Comparison of ENCODE assay signal across 9 cellular contexts in the genomic region with DNA sequence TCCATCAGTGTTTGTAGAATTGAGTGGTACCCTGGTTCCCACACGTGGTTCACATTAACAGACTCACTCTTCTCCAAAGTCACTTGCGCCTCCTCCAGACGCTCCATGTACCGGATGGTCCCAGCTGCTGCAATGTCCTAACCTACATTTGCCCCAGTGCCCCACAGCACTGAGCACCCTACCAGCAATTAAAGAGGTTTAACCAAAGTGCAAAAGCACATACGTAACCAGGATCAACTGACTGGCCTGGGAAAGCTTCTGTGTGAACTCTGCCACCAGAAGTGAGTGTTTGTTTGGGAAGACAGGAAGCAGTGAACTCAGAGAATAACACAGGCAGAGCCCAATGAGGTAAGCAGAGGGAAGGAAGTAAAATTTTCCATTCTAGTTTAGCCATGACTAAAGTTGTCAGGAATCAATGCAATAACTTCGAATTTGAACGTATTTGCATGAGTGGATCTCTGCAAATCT. TPM values are rescaled to one million over a fixed set of nuclear protein-coding genes. Genes with fewer than 3 reads are reported as not detected.
DNase-seq lines count a peak whose midpoint lies in the region; ATAC-seq and TF ChIP-seq lines count a peak whose summit lies in the region.
"Had no signal": no experiment of that assay in that cellular context is flagged by ENCODE, and none has a peak within 500 bp of the region (broad histone marks: within the 10 kb centered on the region; RNA-seq: fewer than 3 reads in every experiment).

No MANE protein-coding gene starts in this region.

- H4K8ac ChIP-seq in mesenchymal stem cell (ENCODE audit: low read length), result no peak overlapping the region

- H3K4me1 ChIP-seq in mesenchymal stem cell (ENCODE audit: control insufficient read depth, insufficient read depth, low read depth, low read length), result peaks cover 12% of the 10 kb centered on the region

- H3K14ac ChIP-seq in mesenchymal stem cell (ENCODE audit: low read length in 2 of 2), result no peak overlapping the region

- H3K27me3 ChIP-seq in AG04450 (ENCODE audit: control insufficient read depth, insufficient read depth, low read length) (no peaks in the 10 kb centered on the region), mesenchymal stem cell (ENCODE audit: control insufficient read depth in 1 of 2, insufficient read depth in 1 of 2, low read length in 2 of 2) (no peaks in the 10 kb centered on the region)

- peak overlapping the region in 1 of 2 experiments; percentile 5 for H3K4ac ChIP-seq in mesenchymal stem cell (ENCODE audit: low read depth in 1 of 2, low read length in 2 of 2)

- 25% methylated on average over 5 of the region's 7 CpGs for WGBS in mesenchymal stem cell

- H3K27ac ChIP-seq in AG04450 (ENCODE audit: low read depth, low read length), result peak overlapping the region; percentile 84
- H3K27ac ChIP-seq in coronary artery, result peak overlapping the region; percentile 83 to 90
- peak overlapping the region; percentile 71 for H3K27ac ChIP-seq in mesenchymal stem cell (ENCODE audit: low read length, poor library complexity, severe bottlenecking)

- H3K4me3 ChIP-seq in AG04450 (ENCODE audit: low read depth, low read length) (no peak overlapping the region), coronary artery (peak overlapping the region; percentile 6), mesenchymal stem cell (ENCODE audit: insufficient read depth in 1 of 2, low read depth in 1 of 2, low read length in 2 of 2) (peak overlapping the region in 1 of 2 experiments; percentile 40)

- H3K23ac ChIP-seq in mesenchymal stem cell (ENCODE audit: low read length in 2 of 2), result no peak overlapping the region

- no peaks in the 10 kb centered on the region for H3K9me3 ChIP-seq in AG04450 (ENCODE audit: control insufficient read depth, insufficient read depth, low read length)
- no peaks in the 10 kb centered on the region for H3K9me3 ChIP-seq in mesenchymal stem cell (ENCODE audit: control insufficient read depth, low read length)

- CTCF ChIA-PET in AG04450 (lab: Charles Lee), result interaction anchor here (0.7 kb wide), 2 partner anchors 12 to 63 kb away, joined by 3 read pairs; no protein-coding TSS in a partner anchor

- no peak overlapping the region for H2BK120ac ChIP-seq in mesenchymal stem cell (ENCODE audit: low read depth, low read length)

- peak overlapping the region; percentile 7 for H4K91ac ChIP-seq in mesenchymal stem cell (ENCODE audit: low read length)

- H2BK15ac ChIP-seq in mesenchymal stem cell (ENCODE audit: low read depth, poor library complexity, severe bottlenecking), result no peak overlapping the region

- H2BK5ac ChIP-seq in mesenchymal stem cell (ENCODE audit: low read depth, low read length, poor library complexity, severe bottlenecking), result no peak overlapping the region

- H2AK5ac ChIP-seq in mesenchymal stem cell (ENCODE audit: low read length, severe bottlenecking), result peak overlapping the region; percentile 4

- H2BK12ac ChIP-seq in mesenchymal stem cell (ENCODE audit: low read length in 2 of 2), result peak overlapping the region; percentile 2 to 47

- POLR2A ChIA-PET in AG04450 (lab: Yijun Ruan, JAX), result interaction anchor here (1.6 kb wide), 1 partner anchor 19 kb away, joined by 4 read pairs; no protein-coding TSS in a partner anchor

- H3K36me3 ChIP-seq in mesenchymal stem cell (ENCODE audit: control insufficient read depth in 1 of 2, insufficient read depth in 2 of 2, low read depth in 1 of 2, low read length in 2 of 2), result no peaks in the 10 kb centered on the region

- no peak overlapping the region for H2AFZ ChIP-seq in mesenchymal stem cell (ENCODE audit: low read depth, low read length)

- ATAC-seq in GM19467 (IDR thresholded peaks at IDR 0.05; ENCODE audit: unreplicated experiment) (no peak), HG03280 (IDR thresholded peaks at IDR 0.05; ENCODE audit: unreplicated experiment) (no peak), GM21723 (IDR thresholded peaks at IDR 0.05; ENCODE audit: unreplicated experiment) (no peak)

- peaks cover 2% of the 10 kb centered on the region for H3K79me1 ChIP-seq in mesenchymal stem cell (replicated peaks; ENCODE audit: low read length, poor library complexity, severe bottlenecking)

- TF ChIP-seq CTCF in AG04450 (IDR thresholded peaks at IDR 0.05; ENCODE audit: low read depth, low read length) (no peak), coronary artery (IDR thresholded peaks at IDR 0.05) (no peak)

- no peak overlapping the region for H3K4me2 ChIP-seq in mesenchymal stem cell (ENCODE audit: low read length, poor library complexity, severe bottlenecking)

- peak; percentile 89 for DNase-seq in AG04450 (ENCODE audit: low read depth, low spot score)
- peak; percentile 29 for DNase-seq in HuH-7.5 (ENCODE audit: low spot score)
- peak; percentile 93 for DNase-seq in coronary artery (ENCODE audit: low spot score)
- DNase-seq in mesenchymal stem cell, result peak; percentile 100
- no peak for DNase-seq in HUDEP-2 (lab: John Stamatoyannopoulos, UW; ENCODE audit: unreplicated experiment in 76 of 76)
- DNase-seq: NCI-H526 treated with DMSO at 0.1 percent for 48 hours had no signal

- H3K9ac ChIP-seq in mesenchymal stem cell (ENCODE audit: low read length), result peak overlapping the region; percentile 82

- peak overlapping the region; percentile 35 to 75 for H3K18ac ChIP-seq in mesenchymal stem cell (ENCODE audit: low read depth in 1 of 2, low read length in 2 of 2)

RNA-seq across cellular contexts. Expression of a gene that starts 7.3 kb away (rescaled TPM):
- 3.2 and 3.7 TPM in 2 replicates for polyA plus RNA-seq in AG04450 (2011; rRNA removed)
- 1.9 and 2.4 TPM in 2 replicates for polyA minus RNA-seq in AG04450 (2011; rRNA and poly(A)+ RNA removed)
- polyA plus RNA-seq in mesenchymal stem cell (2013, experiment 1 of 2), result 1.5 TPM
- 1.6 TPM for polyA plus RNA-seq in mesenchymal stem cell (2013, experiment 2 of 2)

RNA-seq across cellular contexts. Expression of a gene that starts 33.7 kb away (rescaled TPM):
- 0.09 TPM in 1 of 2 replicates, not detected in the other for polyA plus RNA-seq in AG04450 (2011; rRNA removed)
- polyA minus RNA-seq in AG04450 (2011; rRNA and poly(A)+ RNA removed), result not detected in 2 replicates
- polyA plus RNA-seq in mesenchymal stem cell (2013, experiment 1 of 2), result 0.11 TPM
- polyA plus RNA-seq in mesenchymal stem cell (2013, experiment 2 of 2), result 0.16 TPM

Comparison
In these comparisons a context has a peak if more than half of its experiments do, and no peak if none do; other contexts are left out.
1. DNase-seq: peak in AG04450 (single experiment), HuH-7.5 (single experiment), coronary artery (single experiment) and mesenchymal stem cell (single experiment); none in HUDEP-2 (0 of 76).
2. Peak in every context shown above with its lines, with median percentiles within 50 percentile points of each other: H3K27ac ChIP-seq.